In genomic region chr14:19658706-19659105, GRCh38 we compare ENCODE assay signal across 11 cellular contexts. TPM values are rescaled to one million over a fixed set of nuclear protein-coding genes. Genes with fewer than 3 reads are reported as not detected.
DNase-seq lines count a peak whose midpoint lies in the region; ATAC-seq, FAIRE-seq and TF ChIP-seq lines count a peak whose summit lies in the region.
"Not testable (repeated sequence)": the region's sequence is repeated elsewhere in the genome, so short reads cannot be mapped to it uniquely, and the experiment has no call there.
"Had no signal": no experiment of that assay in that cellular context is flagged by ENCODE, and none has a peak within 500 bp of the region (broad histone marks: within the 10 kb centered on the region; RNA-seq: fewer than 3 reads in every experiment).

No MANE protein-coding gene starts in this region.

- not testable (repeated sequence) for H3K27me3 Mint-ChIP-seq in stimulated activated naive CD8-positive, alpha-beta T cell treated with anti-CD3 and anti-CD28 coated beads, Interleukin-15, amount 100 ng/mL, for 72 hours

- not testable (repeated sequence) for H3K4me3 Mint-ChIP-seq in stimulated activated naive CD8-positive, alpha-beta T cell treated with anti-CD3 and anti-CD28 coated beads, Interleukin-15, amount 100 ng/mL, for 72 hours

- ATAC-seq in lower lobe of right lung, result peak; percentile 61 to 71
- peak; percentile 45 for ATAC-seq in stimulated activated naive CD8-positive, alpha-beta T cell treated with anti-CD3 and anti-CD28 coated beads, Interleukin-15, amount 100 ng/mL, for 72 hours
- ATAC-seq in upper lobe of right lung, result peak; percentile 68

- H3K4me3 ChIP-seq in bronchial epithelial cell (ENCODE audit: low read depth, low read length); lower lobe of right lung; upper lobe of right lung: not testable (repeated sequence)

- not testable (repeated sequence) for H3K9me3 ChIP-seq in lower lobe of right lung, upper lobe of right lung

- not testable (repeated sequence) for H3K9me3 Mint-ChIP-seq in stimulated activated naive CD8-positive, alpha-beta T cell treated with anti-CD3 and anti-CD28 coated beads, Interleukin-15, amount 100 ng/mL, for 72 hours

- H3K27me3 ChIP-seq in bronchial epithelial cell (ENCODE audit: control insufficient read depth, insufficient read depth, low read length); lower lobe of right lung (ENCODE audit: low read depth); upper lobe of right lung: not testable (repeated sequence)

- intact Hi-C loops in lower lobe of right lung (cut with DNase I); upper lobe of right lung (cut with DNase I): not testable (repeated sequence)

- not testable (repeated sequence) for H3K4me1 ChIP-seq in lower lobe of right lung, upper lobe of right lung

- not testable (repeated sequence) for DNase-seq in bronchial epithelial cell (ENCODE audit: low read depth); lower lobe of right lung; stimulated activated naive CD8-positive, alpha-beta T cell treated with anti-CD3 and anti-CD28 coated beads, Interleukin-15, amount 100 ng/mL, for 72 hours; upper lobe of right lung

- peak; percentile 50 for FAIRE-seq in bronchial epithelial cell (lab: Jason Lieb, UNC)

- not testable (repeated sequence) for H3K27ac ChIP-seq in lower lobe of right lung, upper lobe of right lung

- not testable (repeated sequence) for H3K36me3 ChIP-seq in bronchial epithelial cell (ENCODE audit: control insufficient read depth, insufficient read depth, low read length); lower lobe of right lung; upper lobe of right lung

- H3K27ac Mint-ChIP-seq in stimulated activated naive CD8-positive, alpha-beta T cell treated with anti-CD3 and anti-CD28 coated beads, Interleukin-15, amount 100 ng/mL, for 72 hours, result not testable (repeated sequence)

- TF ChIP-seq CTCF in bronchial epithelial cell (IDR thresholded peaks at IDR 0.05; ENCODE audit: insufficient read depth, low read length, severe bottlenecking); lower lobe of right lung (IDR thresholded peaks at IDR 0.05); upper lobe of right lung (IDR thresholded peaks at IDR 0.05): not testable (repeated sequence)

- H3K4me1 Mint-ChIP-seq in stimulated activated naive CD8-positive, alpha-beta T cell treated with anti-CD3 and anti-CD28 coated beads, Interleukin-15, amount 100 ng/mL, for 72 hours, result not testable (repeated sequence)

RNA-seq across cellular contexts. Expression of gene OR11H2, which starts 55.0 kb away (rescaled TPM):
- not detected in 2 replicates for total RNA-seq in bronchial epithelial cell
- total RNA-seq in lower lobe of right lung, result not detected
- not detected for total RNA-seq in upper lobe of right lung
- total RNA-seq: A673; CD4-positive, alpha-beta memory T cell; CD4-positive, CD25-positive, alpha-beta regulatory T cell; CD8-positive, alpha-beta memory T cell; Daoy; G401; GM12878 had no signal
